18 cellular contexts compared by ENCODE assay signal in the genomic region with DNA sequence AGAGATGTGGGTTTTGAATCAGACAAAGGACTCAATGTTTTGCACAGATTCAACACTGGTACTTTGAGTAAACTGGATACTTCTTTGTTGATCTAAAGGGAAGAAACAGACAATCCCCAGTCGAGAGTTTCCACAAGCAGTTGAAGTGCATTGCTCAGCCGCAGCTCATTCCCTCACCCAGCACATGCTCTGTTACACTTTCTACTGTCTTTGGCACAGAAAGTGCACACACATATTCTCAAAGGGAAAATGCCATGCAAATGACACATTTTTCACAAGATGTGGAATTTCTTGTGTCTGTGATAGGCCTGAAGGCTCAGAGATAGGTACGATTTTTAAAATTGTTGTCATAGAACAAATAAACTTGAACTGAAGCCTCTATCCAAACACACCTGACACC.
DNase-seq lines count a peak whose midpoint lies in the region; ATAC-seq and TF ChIP-seq lines count a peak whose summit lies in the region.
"Had no signal": no experiment of that assay in that cellular context is flagged by ENCODE, and none has a peak within 500 bp of the region (broad histone marks: within the 10 kb centered on the region; RNA-seq: fewer than 3 reads in every experiment).

No MANE protein-coding gene starts in this region.

- no peaks in the 10 kb centered on the region for H3K27me3 Mint-ChIP-seq in activated naive CD8-positive, alpha-beta T cell treated with anti-CD3 and anti-CD28 coated beads, Interleukin-2, amount 10 ng/mL, durations not matched to agents 7 days and 5 days
- no peaks in the 10 kb centered on the region for H3K27me3 Mint-ChIP-seq in activated naive CD8-positive, alpha-beta T cell treated with anti-CD3 and anti-CD28 coated beads for 36 hours

- no peaks in the 10 kb centered on the region for H3K9me3 ChIP-seq in RWPE2 (ENCODE audit: severe bottlenecking)
- no peaks in the 10 kb centered on the region for H3K9me3 ChIP-seq in gastroesophageal sphincter
- no peaks in the 10 kb centered on the region for H3K9me3 ChIP-seq in uterus
- H3K9me3 ChIP-seq: HAP-1 had no signal

- H3K4me3 ChIP-seq in RWPE2 (ENCODE audit: severe bottlenecking) = no peak overlapping the region
- H3K4me3 ChIP-seq in gastroesophageal sphincter = no peak overlapping the region
- no peak overlapping the region for H3K4me3 ChIP-seq in uterus
- H3K4me3 ChIP-seq: dorsolateral prefrontal cortex, HAP-1, K562 had no signal

- peaks cover 21% of the 10 kb centered on the region for H3K4me1 ChIP-seq in RWPE2 (ENCODE audit: insufficient read depth, poor library complexity, severe bottlenecking)
- H3K4me1 ChIP-seq in gastroesophageal sphincter = peaks cover 0 to 16% (median 12%) of the 10 kb centered on the region in 3 donors
- H3K4me1 ChIP-seq in uterus = peaks cover 0 to 5% of the 10 kb centered on the region in 2 donors
- H3K4me1 ChIP-seq: HAP-1 had no signal

- peaks cover 20% of the 10 kb centered on the region for H3K4me1 Mint-ChIP-seq in activated naive CD8-positive, alpha-beta T cell treated with anti-CD3 and anti-CD28 coated beads, Interleukin-2, amount 10 ng/mL, durations not matched to agents 7 days and 5 days
- H3K4me1 Mint-ChIP-seq in activated naive CD8-positive, alpha-beta T cell treated with anti-CD3 and anti-CD28 coated beads for 36 hours = peaks cover 13% of the 10 kb centered on the region

- H3K36me3 ChIP-seq in RWPE2 (ENCODE audit: low read depth) (no peaks in the 10 kb centered on the region), gastroesophageal sphincter (no peaks in the 10 kb centered on the region), uterus (no peaks in the 10 kb centered on the region)
- H3K36me3 ChIP-seq: HAP-1 had no signal

- H3K27ac ChIP-seq in RWPE2 (ENCODE audit: poor library complexity, severe bottlenecking) (peak overlapping the region; percentile 86), gastroesophageal sphincter (peak overlapping the region; percentile 59 to 78 (median 62)), uterus (peak overlapping the region; percentile 48 to 83)

- no peak overlapping the region for H3K4me3 Mint-ChIP-seq in activated naive CD8-positive, alpha-beta T cell treated with anti-CD3 and anti-CD28 coated beads, Interleukin-2, amount 10 ng/mL, durations not matched to agents 7 days and 5 days
- H3K4me3 Mint-ChIP-seq in activated naive CD8-positive, alpha-beta T cell treated with anti-CD3 and anti-CD28 coated beads for 36 hours = no peak overlapping the region

- TF ChIP-seq CTCF in RWPE2 (IDR thresholded peaks at IDR 0.05; ENCODE audit: poor library complexity, severe bottlenecking) (no peak), gastroesophageal sphincter (IDR thresholded peaks at IDR 0.05) (no peak), uterus (IDR thresholded peaks at IDR 0.05) (no peak)

- no peak for ATAC-seq in activated naive CD8-positive, alpha-beta T cell treated with anti-CD3 and anti-CD28 coated beads, Interleukin-2, amount 10 ng/mL, durations not matched to agents 7 days and 5 days (ENCODE audit: low read depth)
- no peak for ATAC-seq in RWPE2 (ENCODE audit: low read depth)
- no peak for ATAC-seq in gastroesophageal sphincter
- ATAC-seq in GM21737 (IDR thresholded peaks at IDR 0.05; ENCODE audit: unreplicated experiment) = no peak
- ATAC-seq: K562 had no signal

- POLR2A ChIA-PET in activated naive CD8-positive, alpha-beta T cell treated with anti-CD3 and anti-CD28 coated beads, Interleukin-2, amount 10 ng/mL, durations not matched to agents 7 days and 5 days (lab: Charles Lee) = no interaction called here

- peaks cover 6% of the 10 kb centered on the region for H3K36me3 Mint-ChIP-seq in activated naive CD8-positive, alpha-beta T cell treated with anti-CD3 and anti-CD28 coated beads, Interleukin-2, amount 10 ng/mL, durations not matched to agents 7 days and 5 days
- no peaks in the 10 kb centered on the region for H3K36me3 Mint-ChIP-seq in activated naive CD8-positive, alpha-beta T cell treated with anti-CD3 and anti-CD28 coated beads for 36 hours

- H3K9me3 Mint-ChIP-seq in activated naive CD8-positive, alpha-beta T cell treated with anti-CD3 and anti-CD28 coated beads, Interleukin-2, amount 10 ng/mL, durations not matched to agents 7 days and 5 days = peaks cover 1% of the 10 kb centered on the region
- peaks cover 10% of the 10 kb centered on the region for H3K9me3 Mint-ChIP-seq in activated naive CD8-positive, alpha-beta T cell treated with anti-CD3 and anti-CD28 coated beads for 36 hours

- TF ChIP-seq EP300 in gastroesophageal sphincter (IDR thresholded peaks at IDR 0.05) = no peak

- intact Hi-C loops in uterus (cut with DNase I; ENCODE audit: low total_unique reads) = loop anchor here (10.0 kb wide), 1 partner anchor 257 kb away; a partner anchor contains a TSS

- DNase-seq in activated naive CD8-positive, alpha-beta T cell treated with anti-CD3 and anti-CD28 coated beads, Interleukin-2, amount 10 ng/mL, durations not matched to agents 7 days and 5 days = no peak
- no peak for DNase-seq in activated naive CD8-positive, alpha-beta T cell treated with anti-CD3 and anti-CD28 coated beads for 36 hours
- DNase-seq in RWPE2 (ENCODE audit: low spot score) (no peak), uterus (no peak), inferior parietal cortex (ENCODE audit: extremely low spot score) (no peak), OCI-M1 (lab: John Stamatoyannopoulos, UW) (no peak)
- DNase-seq: activated CD4-positive, alpha-beta T cell treated with anti-CD3 and anti-CD28 coated beads for 4 hours; activated T-cell treated with anti-CD3 and anti-CD28 coated beads, Interleukin-2, amount 50 U/mL, for 48 hours; DMS53; dorsolateral prefrontal cortex; NCI-H1092 treated with DMSO at 0.1 percent for 48 hours; NCI-H524; nucleus accumbens; stimulated activated naive CD4-positive, alpha-beta T cell had no signal

- 63 to 94% methylated on average over 3 of the region's 3 CpGs for WGBS in gastroesophageal sphincter (ENCODE audit: low coverage in 1 of 2), 2 donors

- TF ChIP-seq POLR2A in gastroesophageal sphincter (IDR thresholded peaks at IDR 0.05) (no peak), uterus (IDR thresholded peaks at IDR 0.05) (no peak)

- H3K27ac Mint-ChIP-seq in activated naive CD8-positive, alpha-beta T cell treated with anti-CD3 and anti-CD28 coated beads, Interleukin-2, amount 10 ng/mL, durations not matched to agents 7 days and 5 days = peak overlapping the region; percentile 93
- H3K27ac Mint-ChIP-seq in activated naive CD8-positive, alpha-beta T cell treated with anti-CD3 and anti-CD28 coated beads for 36 hours = no peak overlapping the region

- H3K27me3 ChIP-seq in RWPE2 (ENCODE audit: insufficient read depth, poor library complexity, severe bottlenecking) (no peaks in the 10 kb centered on the region), gastroesophageal sphincter (no peaks in the 10 kb centered on the region), uterus (no peaks in the 10 kb centered on the region)
